In the genomic region with DNA sequence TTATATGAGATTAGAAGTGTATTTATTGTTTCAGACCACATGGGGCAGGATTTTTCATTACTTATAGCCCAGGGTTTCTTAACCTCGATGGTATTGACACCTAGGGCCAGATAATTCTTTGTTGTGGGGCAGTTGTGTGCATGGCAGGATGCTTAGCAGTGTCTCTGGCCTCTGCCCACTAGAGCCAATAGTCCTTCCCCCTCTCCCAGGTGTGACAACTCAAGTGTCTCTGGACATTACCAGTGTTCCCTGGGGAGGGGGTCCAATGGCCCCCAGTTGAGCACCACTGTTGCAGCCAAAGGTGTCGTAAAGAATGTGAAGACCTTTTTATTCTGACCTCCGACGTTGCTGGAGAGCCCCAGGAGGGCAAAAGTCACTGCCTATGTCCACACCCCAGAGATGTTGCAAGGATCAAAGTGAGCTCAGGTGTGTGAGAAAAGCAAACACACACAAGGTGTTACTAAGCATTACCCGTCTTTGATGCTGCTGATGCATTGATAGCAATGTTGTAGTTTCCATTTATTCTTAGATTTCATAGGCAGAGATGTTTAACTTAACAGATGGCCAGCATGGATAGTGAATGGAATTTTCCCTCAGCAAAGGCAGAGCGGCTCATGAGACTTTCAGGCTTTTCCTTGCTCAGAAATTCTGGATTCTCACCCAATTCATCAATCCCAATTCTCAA, we compare ENCODE assay signal across 1 cellular context.
TF ChIP-seq lines count a peak whose summit lies in the region.

No MANE protein-coding gene starts in this region.

TF ChIP-seq in HepG2, 621 proteins besides CTCF, POLR2A, EP300 and RAD21 (continued from another document and continues in another):
- TF ChIP-seq, protein P1, sequence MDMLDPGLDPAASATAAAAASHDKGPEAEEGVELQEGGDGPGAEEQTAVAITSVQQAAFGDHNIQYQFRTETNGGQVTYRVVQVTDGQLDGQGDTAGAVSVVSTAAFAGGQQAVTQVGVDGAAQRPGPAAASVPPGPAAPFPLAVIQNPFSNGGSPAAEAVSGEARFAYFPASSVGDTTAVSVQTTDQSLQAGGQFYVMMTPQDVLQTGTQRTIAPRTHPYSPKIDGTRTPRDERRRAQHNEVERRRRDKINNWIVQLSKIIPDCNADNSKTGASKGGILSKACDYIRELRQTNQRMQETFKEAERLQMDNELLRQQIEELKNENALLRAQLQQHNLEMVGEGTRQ (IDR thresholded peaks at IDR 0.05; ENCODE audit: low read depth, low read length) = no peak
- TF ChIP-seq, protein P1 (CRISPR knock-in tag; IDR thresholded peaks at IDR 0.05; ENCODE audit: borderline replicate concordance) = no peak
- TF ChIP-seq, protein P2, sequence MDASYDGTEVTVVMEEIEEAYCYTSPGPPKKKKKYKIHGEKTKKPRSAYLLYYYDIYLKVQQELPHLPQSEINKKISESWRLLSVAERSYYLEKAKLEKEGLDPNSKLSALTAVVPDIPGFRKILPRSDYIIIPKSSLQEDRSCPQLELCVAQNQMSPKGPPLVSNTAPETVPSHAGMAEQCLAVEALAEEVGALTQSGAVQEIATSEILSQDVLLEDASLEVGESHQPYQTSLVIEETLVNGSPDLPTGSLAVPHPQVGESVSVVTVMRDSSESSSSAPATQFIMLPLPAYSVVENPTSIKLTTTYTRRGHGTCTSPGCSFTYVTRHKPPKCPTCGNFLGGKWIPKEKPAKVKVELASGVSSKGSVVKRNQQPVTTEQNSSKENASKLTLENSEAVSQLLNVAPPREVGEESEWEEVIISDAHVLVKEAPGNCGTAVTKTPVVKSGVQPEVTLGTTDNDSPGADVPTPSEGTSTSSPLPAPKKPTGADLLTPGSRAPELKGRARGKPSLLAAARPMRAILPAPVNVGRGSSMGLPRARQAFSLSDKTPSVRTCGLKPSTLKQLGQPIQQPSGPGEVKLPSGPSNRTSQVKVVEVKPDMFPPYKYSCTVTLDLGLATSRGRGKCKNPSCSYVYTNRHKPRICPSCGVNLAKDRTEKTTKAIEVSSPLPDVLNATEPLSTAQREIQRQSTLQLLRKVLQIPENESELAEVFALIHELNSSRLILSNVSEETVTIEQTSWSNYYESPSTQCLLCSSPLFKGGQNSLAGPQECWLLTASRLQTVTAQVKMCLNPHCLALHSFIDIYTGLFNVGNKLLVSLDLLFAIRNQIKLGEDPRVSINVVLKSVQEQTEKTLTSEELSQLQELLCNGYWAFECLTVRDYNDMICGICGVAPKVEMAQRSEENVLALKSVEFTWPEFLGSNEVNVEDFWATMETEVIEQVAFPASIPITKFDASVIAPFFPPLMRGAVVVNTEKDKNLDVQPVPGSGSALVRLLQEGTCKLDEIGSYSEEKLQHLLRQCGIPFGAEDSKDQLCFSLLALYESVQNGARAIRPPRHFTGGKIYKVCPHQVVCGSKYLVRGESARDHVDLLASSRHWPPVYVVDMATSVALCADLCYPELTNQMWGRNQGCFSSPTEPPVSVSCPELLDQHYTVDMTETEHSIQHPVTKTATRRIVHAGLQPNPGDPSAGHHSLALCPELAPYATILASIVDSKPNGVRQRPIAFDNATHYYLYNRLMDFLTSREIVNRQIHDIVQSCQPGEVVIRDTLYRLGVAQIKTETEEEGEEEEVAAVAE (CRISPR knock-in tag; IDR thresholded peaks at IDR 0.05; ENCODE audit: borderline replicate concordance) = peak; percentile 74
- TF ChIP-seq PCBP1 (IDR thresholded peaks at IDR 0.05; ENCODE audit: borderline replicate concordance, low read depth, low read length) = no peak
- TF ChIP-seq RELA (CRISPR knock-in tag; IDR thresholded peaks at IDR 0.05) = peak; percentile 79
- TF ChIP-seq KDM5B (CRISPR knock-in tag; IDR thresholded peaks at IDR 0.05; ENCODE audit: borderline replicate concordance) = peak; percentile 76; the same call in 1 of the 2 replicates
- TF ChIP-seq ZFP62 (CRISPR knock-in tag; IDR thresholded peaks at IDR 0.05) = 0 out of 2 replicates have a peak, but pooled peaks have one; percentile 63
- TF ChIP-seq HOXA5 (CRISPR knock-in tag; IDR thresholded peaks at IDR 0.05) = peak; percentile 92
- TF ChIP-seq, protein P3, sequence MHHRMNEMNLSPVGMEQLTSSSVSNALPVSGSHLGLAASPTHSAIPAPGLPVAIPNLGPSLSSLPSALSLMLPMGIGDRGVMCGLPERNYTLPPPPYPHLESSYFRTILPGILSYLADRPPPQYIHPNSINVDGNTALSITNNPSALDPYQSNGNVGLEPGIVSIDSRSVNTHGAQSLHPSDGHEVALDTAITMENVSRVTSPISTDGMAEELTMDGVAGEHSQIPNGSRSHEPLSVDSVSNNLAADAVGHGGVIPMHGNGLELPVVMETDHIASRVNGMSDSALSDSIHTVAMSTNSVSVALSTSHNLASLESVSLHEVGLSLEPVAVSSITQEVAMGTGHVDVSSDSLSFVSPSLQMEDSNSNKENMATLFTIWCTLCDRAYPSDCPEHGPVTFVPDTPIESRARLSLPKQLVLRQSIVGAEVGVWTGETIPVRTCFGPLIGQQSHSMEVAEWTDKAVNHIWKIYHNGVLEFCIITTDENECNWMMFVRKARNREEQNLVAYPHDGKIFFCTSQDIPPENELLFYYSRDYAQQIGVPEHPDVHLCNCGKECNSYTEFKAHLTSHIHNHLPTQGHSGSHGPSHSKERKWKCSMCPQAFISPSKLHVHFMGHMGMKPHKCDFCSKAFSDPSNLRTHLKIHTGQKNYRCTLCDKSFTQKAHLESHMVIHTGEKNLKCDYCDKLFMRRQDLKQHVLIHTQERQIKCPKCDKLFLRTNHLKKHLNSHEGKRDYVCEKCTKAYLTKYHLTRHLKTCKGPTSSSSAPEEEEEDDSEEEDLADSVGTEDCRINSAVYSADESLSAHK (CRISPR knock-in tag; IDR thresholded peaks at IDR 0.05; ENCODE audit: borderline replicate concordance) = no peak
- TF ChIP-seq CCDC6 (CRISPR knock-in tag; IDR thresholded peaks at IDR 0.05) = peak; percentile 86
- peak; percentile 100 for TF ChIP-seq TBX3 (IDR thresholded peaks at IDR 0.05; ENCODE audit: borderline replicate concordance)
- TF ChIP-seq, protein P4, sequence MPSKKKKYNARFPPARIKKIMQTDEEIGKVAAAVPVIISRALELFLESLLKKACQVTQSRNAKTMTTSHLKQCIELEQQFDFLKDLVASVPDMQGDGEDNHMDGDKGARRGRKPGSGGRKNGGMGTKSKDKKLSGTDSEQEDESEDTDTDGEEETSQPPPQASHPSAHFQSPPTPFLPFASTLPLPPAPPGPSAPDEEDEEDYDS (CRISPR knock-in tag; IDR thresholded peaks at IDR 0.05) = peak; percentile 51; the same call in 1 of the 2 replicates
- TF ChIP-seq SETDB1 (CRISPR knock-in tag; IDR thresholded peaks at IDR 0.05; ENCODE audit: borderline replicate concordance) = no peak
- TF ChIP-seq, protein P5, sequence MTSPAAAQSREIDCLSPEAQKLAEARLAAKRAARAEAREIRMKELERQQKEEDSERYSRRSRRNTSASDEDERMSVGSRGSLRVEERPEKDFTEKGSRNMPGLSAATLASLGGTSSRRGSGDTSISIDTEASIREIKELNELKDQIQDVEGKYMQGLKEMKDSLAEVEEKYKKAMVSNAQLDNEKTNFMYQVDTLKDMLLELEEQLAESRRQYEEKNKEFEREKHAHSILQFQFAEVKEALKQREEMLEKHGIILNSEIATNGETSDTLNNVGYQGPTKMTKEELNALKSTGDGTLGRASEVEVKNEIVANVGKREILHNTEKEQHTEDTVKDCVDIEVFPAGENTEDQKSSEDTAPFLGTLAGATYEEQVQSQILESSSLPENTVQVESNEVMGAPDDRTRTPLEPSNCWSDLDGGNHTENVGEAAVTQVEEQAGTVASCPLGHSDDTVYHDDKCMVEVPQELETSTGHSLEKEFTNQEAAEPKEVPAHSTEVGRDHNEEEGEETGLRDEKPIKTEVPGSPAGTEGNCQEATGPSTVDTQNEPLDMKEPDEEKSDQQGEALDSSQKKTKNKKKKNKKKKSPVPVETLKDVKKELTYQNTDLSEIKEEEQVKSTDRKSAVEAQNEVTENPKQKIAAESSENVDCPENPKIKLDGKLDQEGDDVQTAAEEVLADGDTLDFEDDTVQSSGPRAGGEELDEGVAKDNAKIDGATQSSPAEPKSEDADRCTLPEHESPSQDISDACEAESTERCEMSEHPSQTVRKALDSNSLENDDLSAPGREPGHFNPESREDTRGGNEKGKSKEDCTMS (CRISPR knock-in tag; conservative IDR thresholded peaks at IDR 0.05) = 0 out of 2 replicates have a peak, but pooled peaks have one; percentile 86
- no peak for TF ChIP-seq MATR3 (CRISPR knock-in tag; IDR thresholded peaks at IDR 0.05)
- TF ChIP-seq ZNF329 (CRISPR knock-in tag; IDR thresholded peaks at IDR 0.05; ENCODE audit: low read depth) = no peak
- peak; percentile 99; the same call in 1 of the 2 replicates for TF ChIP-seq FOXK1 (CRISPR knock-in tag; IDR thresholded peaks at IDR 0.05; ENCODE audit: borderline replicate concordance, low read depth)
- no peak; the same call in 1 of the 2 replicates for TF ChIP-seq ZNF468 (CRISPR knock-in tag; IDR thresholded peaks at IDR 0.05)
- peak; percentile 76; the same call in 1 of the 2 replicates for TF ChIP-seq ZNF253 (CRISPR knock-in tag; IDR thresholded peaks at IDR 0.05; ENCODE audit: borderline replicate concordance)
- TF ChIP-seq, protein P6, sequence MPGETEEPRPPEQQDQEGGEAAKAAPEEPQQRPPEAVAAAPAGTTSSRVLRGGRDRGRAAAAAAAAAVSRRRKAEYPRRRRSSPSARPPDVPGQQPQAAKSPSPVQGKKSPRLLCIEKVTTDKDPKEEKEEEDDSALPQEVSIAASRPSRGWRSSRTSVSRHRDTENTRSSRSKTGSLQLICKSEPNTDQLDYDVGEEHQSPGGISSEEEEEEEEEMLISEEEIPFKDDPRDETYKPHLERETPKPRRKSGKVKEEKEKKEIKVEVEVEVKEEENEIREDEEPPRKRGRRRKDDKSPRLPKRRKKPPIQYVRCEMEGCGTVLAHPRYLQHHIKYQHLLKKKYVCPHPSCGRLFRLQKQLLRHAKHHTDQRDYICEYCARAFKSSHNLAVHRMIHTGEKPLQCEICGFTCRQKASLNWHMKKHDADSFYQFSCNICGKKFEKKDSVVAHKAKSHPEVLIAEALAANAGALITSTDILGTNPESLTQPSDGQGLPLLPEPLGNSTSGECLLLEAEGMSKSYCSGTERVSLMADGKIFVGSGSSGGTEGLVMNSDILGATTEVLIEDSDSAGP (CRISPR knock-in tag; IDR thresholded peaks at IDR 0.05; ENCODE audit: borderline replicate concordance) = peak; percentile 47
- TF ChIP-seq FOXK2 (IDR thresholded peaks at IDR 0.05) = peak; percentile 53; the same call in 1 of the 2 replicates
- TF ChIP-seq, protein P7, sequence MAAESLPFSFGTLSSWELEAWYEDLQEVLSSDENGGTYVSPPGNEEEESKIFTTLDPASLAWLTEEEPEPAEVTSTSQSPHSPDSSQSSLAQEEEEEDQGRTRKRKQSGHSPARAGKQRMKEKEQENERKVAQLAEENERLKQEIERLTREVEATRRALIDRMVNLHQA (CRISPR knock-in tag; IDR thresholded peaks at IDR 0.05) = peak; percentile 94
- TF ChIP-seq, protein P8, sequence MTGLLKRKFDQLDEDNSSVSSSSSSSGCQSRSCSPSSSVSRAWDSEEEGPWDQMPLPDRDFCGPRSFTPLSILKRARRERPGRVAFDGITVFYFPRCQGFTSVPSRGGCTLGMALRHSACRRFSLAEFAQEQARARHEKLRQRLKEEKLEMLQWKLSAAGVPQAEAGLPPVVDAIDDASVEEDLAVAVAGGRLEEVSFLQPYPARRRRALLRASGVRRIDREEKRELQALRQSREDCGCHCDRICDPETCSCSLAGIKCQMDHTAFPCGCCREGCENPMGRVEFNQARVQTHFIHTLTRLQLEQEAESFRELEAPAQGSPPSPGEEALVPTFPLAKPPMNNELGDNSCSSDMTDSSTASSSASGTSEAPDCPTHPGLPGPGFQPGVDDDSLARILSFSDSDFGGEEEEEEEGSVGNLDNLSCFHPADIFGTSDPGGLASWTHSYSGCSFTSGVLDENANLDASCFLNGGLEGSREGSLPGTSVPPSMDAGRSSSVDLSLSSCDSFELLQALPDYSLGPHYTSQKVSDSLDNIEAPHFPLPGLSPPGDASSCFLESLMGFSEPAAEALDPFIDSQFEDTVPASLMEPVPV (CRISPR knock-in tag; IDR thresholded peaks at IDR 0.05) = peak; percentile 81; the same call in 1 of the 2 replicates
- 0 out of 2 replicates have a peak, but pooled peaks have one; percentile 34 for TF ChIP-seq ZNF20 (CRISPR knock-in tag; IDR thresholded peaks at IDR 0.05)
- peak; percentile 99 for TF ChIP-seq SALL1 (CRISPR knock-in tag; IDR thresholded peaks at IDR 0.05)
- peak; percentile 72; the same call in 1 of the 2 replicates for TF ChIP-seq SSRP1 (CRISPR knock-in tag; IDR thresholded peaks at IDR 0.05)
- peak; percentile 66 for TF ChIP-seq PHF8 (CRISPR knock-in tag; IDR thresholded peaks at IDR 0.05)
- no peak for TF ChIP-seq NRL (CRISPR knock-in tag; IDR thresholded peaks at IDR 0.05; ENCODE audit: borderline replicate concordance)
- TF ChIP-seq, protein P9, sequence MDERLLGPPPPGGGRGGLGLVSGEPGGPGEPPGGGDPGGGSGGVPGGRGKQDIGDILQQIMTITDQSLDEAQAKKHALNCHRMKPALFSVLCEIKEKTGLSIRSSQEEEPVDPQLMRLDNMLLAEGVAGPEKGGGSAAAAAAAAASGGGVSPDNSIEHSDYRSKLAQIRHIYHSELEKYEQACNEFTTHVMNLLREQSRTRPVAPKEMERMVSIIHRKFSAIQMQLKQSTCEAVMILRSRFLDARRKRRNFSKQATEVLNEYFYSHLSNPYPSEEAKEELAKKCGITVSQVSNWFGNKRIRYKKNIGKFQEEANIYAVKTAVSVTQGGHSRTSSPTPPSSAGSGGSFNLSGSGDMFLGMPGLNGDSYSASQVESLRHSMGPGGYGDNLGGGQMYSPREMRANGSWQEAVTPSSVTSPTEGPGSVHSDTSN (CRISPR knock-in tag; IDR thresholded peaks at IDR 0.05) = no peak; the same call in 1 of the 2 replicates
- TF ChIP-seq, protein P10, sequence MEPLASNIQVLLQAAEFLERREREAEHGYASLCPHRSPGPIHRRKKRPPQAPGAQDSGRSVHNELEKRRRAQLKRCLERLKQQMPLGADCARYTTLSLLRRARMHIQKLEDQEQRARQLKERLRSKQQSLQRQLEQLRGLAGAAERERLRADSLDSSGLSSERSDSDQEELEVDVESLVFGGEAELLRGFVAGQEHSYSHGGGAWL (CRISPR knock-in tag; IDR thresholded peaks at IDR 0.05) = no peak
- TF ChIP-seq ZKSCAN5 (CRISPR knock-in tag; IDR thresholded peaks at IDR 0.05) = no peak; the same call in 1 of the 2 replicates
- peak; percentile 95 for TF ChIP-seq ATF7-NPFF (CRISPR knock-in tag; IDR thresholded peaks at IDR 0.05; ENCODE audit: low read depth)
- TF ChIP-seq EHMT2 (IDR thresholded peaks at IDR 0.05; ENCODE audit: borderline replicate concordance, low read depth, low read length) = peak; percentile 83
- peak; percentile 51; the same call in 1 of the 2 replicates for TF ChIP-seq KMT2A (CRISPR knock-in tag; IDR thresholded peaks at IDR 0.05)
- TF ChIP-seq PLRG1 (conservative IDR thresholded peaks at IDR 0.05) = no peak
